Comparison of ENCODE assay signal across 11 cellular contexts in genomic region chr14:22839159-22839779, GRCh38. TPM values are rescaled to one million over a fixed set of nuclear protein-coding genes. Genes with fewer than 3 reads are reported as not detected.
DNase-seq lines count a peak whose midpoint lies in the region; ATAC-seq and TF ChIP-seq lines count a peak whose summit lies in the region.
"Had no signal": no experiment of that assay in that cellular context is flagged by ENCODE, and none has a peak within 500 bp of the region (broad histone marks: within the 10 kb centered on the region; RNA-seq: fewer than 3 reads in every experiment).

No MANE protein-coding gene starts in this region.

- no peaks in the 10 kb centered on the region for H3K27me3 ChIP-seq in naive thymus-derived CD4-positive, alpha-beta T cell (ENCODE audit: control insufficient read depth in 2 of 2, insufficient read depth in 2 of 2, low read length in 2 of 2)
- H3K27me3 ChIP-seq in vagina: no peaks in the 10 kb centered on the region

- peak overlapping the region; percentile 75 for H3K4me3 ChIP-seq in epithelial cell of proximal tubule (ENCODE audit: low read depth, low read length)
- no peak overlapping the region for H3K4me3 ChIP-seq in naive thymus-derived CD4-positive, alpha-beta T cell (ENCODE audit: low read length)
- peak overlapping the region; percentile 77 to 96 for H3K4me3 ChIP-seq in vagina

- TF ChIP-seq POLR2A in vagina (IDR thresholded peaks at IDR 0.05): no peak

- DNase-seq in natural killer cell treated with Interleukin-12 subunit alpha and Interleukin-12 subunit beta and Interleukin-15 and Interleukin-18, amount 100 ng/mL, for 72 hours (ENCODE audit: low spot score): no peak
- no peak for DNase-seq in natural killer cell
- no peak for DNase-seq in epithelial cell of proximal tubule (ENCODE audit: low read depth)
- DNase-seq in naive thymus-derived CD4-positive, alpha-beta T cell: no peak
- no peak for DNase-seq in vagina (ENCODE audit: extremely low spot score in 2 of 2)
- no peak for DNase-seq in activated T-cell treated with anti-CD3 and anti-CD28 coated beads, Interleukin-2, amount 50 U/mL, for 24 hours
- DNase-seq in AG08395 (ENCODE audit: low spot score): no peak
- no peak for DNase-seq in anterior cingulate cortex (lab: John Stamatoyannopoulos, UW)
- DNase-seq: activated CD4-positive, alpha-beta T cell treated with anti-CD3 and anti-CD28 coated beads, Interleukin-2, amount 50 U/mL, for 4 hours; CD8-positive, alpha-beta memory T cell; stimulated activated naive CD8-positive, alpha-beta T cell treated with anti-CD3 and anti-CD28 coated beads, Interleukin-15, amount 100 ng/mL, for 72 hours had no signal

- peak overlapping the region; percentile 10 for H3K4me3 Mint-ChIP-seq in natural killer cell treated with Interleukin-12 subunit alpha and Interleukin-12 subunit beta and Interleukin-15 and Interleukin-18, amount 100 ng/mL, for 72 hours
- H3K4me3 Mint-ChIP-seq in natural killer cell: no peak overlapping the region
- H3K4me3 Mint-ChIP-seq in naive thymus-derived CD4-positive, alpha-beta T cell: peak overlapping the region in 6 of 10 donors; percentile 1 to 90 (median 40)
- no peak overlapping the region for H3K4me3 Mint-ChIP-seq in activated T-cell treated with anti-CD3 and anti-CD28 coated beads, Interleukin-2, amount 50 U/mL, for 24 hours
- H3K4me3 Mint-ChIP-seq: CD8-positive, alpha-beta memory T cell had no signal

- peaks cover 11 to 12% of the 10 kb centered on the region in 2 donors for H3K4me1 Mint-ChIP-seq in natural killer cell treated with Interleukin-12 subunit alpha and Interleukin-12 subunit beta and Interleukin-15 and Interleukin-18, amount 100 ng/mL, for 72 hours (ENCODE audit: low read depth in 2 of 2)
- H3K4me1 Mint-ChIP-seq in natural killer cell: peaks cover 7 to 18% of the 10 kb centered on the region in 2 donors
- H3K4me1 Mint-ChIP-seq in naive thymus-derived CD4-positive, alpha-beta T cell: peaks cover 5 to 29% (median 17%) of the 10 kb centered on the region in 7 donors
- peaks cover 14% of the 10 kb centered on the region for H3K4me1 Mint-ChIP-seq in activated T-cell treated with anti-CD3 and anti-CD28 coated beads, Interleukin-2, amount 50 U/mL, for 24 hours (ENCODE audit: low read depth)

- CTCF ChIA-PET in naive thymus-derived CD4-positive, alpha-beta T cell (lab: Charles Lee): interaction anchor here (0.5 to 2.1 kb wide), 7 partner anchors 9 to 61 kb away, joined by 3 to 6 read pairs (median 4); no protein-coding TSS in a partner anchor

- peaks cover 0 to 13% of the 10 kb centered on the region in 2 donors for H3K4me1 ChIP-seq in naive thymus-derived CD4-positive, alpha-beta T cell (ENCODE audit: control insufficient read depth in 2 of 2, insufficient read depth in 2 of 2, low read length in 2 of 2)
- H3K4me1 ChIP-seq in vagina: peaks cover 70% of the 10 kb centered on the region

- peaks cover 8% of the 10 kb centered on the region for H3K36me3 Mint-ChIP-seq in natural killer cell treated with Interleukin-12 subunit alpha and Interleukin-12 subunit beta and Interleukin-15 and Interleukin-18, amount 100 ng/mL, for 72 hours
- no peaks in the 10 kb centered on the region for H3K36me3 Mint-ChIP-seq in natural killer cell
- H3K36me3 Mint-ChIP-seq in naive thymus-derived CD4-positive, alpha-beta T cell: peaks cover 0 to 16% (median 0%) of the 10 kb centered on the region in 5 donors
- peaks cover 21% of the 10 kb centered on the region for H3K36me3 Mint-ChIP-seq in activated T-cell treated with anti-CD3 and anti-CD28 coated beads, Interleukin-2, amount 50 U/mL, for 24 hours (ENCODE audit: low read depth)

- peak overlapping the region; percentile 18 to 20 for H3K27ac Mint-ChIP-seq in natural killer cell treated with Interleukin-12 subunit alpha and Interleukin-12 subunit beta and Interleukin-15 and Interleukin-18, amount 100 ng/mL, for 72 hours
- no peak overlapping the region for H3K27ac Mint-ChIP-seq in natural killer cell
- H3K27ac Mint-ChIP-seq in naive thymus-derived CD4-positive, alpha-beta T cell: peak overlapping the region in 2 of 9 donors; percentile 51 to 53
- H3K27ac Mint-ChIP-seq in activated T-cell treated with anti-CD3 and anti-CD28 coated beads, Interleukin-2, amount 50 U/mL, for 24 hours: no peak overlapping the region
- H3K27ac Mint-ChIP-seq: stimulated activated naive CD8-positive, alpha-beta T cell treated with anti-CD3 and anti-CD28 coated beads, Interleukin-15, amount 100 ng/mL, for 72 hours had no signal

- TF ChIP-seq CTCF in natural killer cell (IDR thresholded peaks at IDR 0.05): no peak
- no peak for TF ChIP-seq CTCF in epithelial cell of proximal tubule (conservative IDR thresholded peaks at IDR 0.05; ENCODE audit: low read depth, low read length)
- TF ChIP-seq CTCF in vagina (IDR thresholded peaks at IDR 0.05): no peak

- POLR2A ChIA-PET in naive thymus-derived CD4-positive, alpha-beta T cell (lab: Charles Lee): interaction anchor here (0.9 to 1.5 kb wide), 2 partner anchors 9 to 27 kb away, joined by 3 to 9 read pairs; no protein-coding TSS in a partner anchor

- H3K27me3 Mint-ChIP-seq in natural killer cell treated with Interleukin-12 subunit alpha and Interleukin-12 subunit beta and Interleukin-15 and Interleukin-18, amount 100 ng/mL, for 72 hours: peaks cover 19 to 25% of the 10 kb centered on the region in 2 donors
- H3K27me3 Mint-ChIP-seq in natural killer cell (ENCODE audit: low read depth in 2 of 2): peaks cover 28 to 31% of the 10 kb centered on the region in 2 donors
- H3K27me3 Mint-ChIP-seq in naive thymus-derived CD4-positive, alpha-beta T cell: peaks cover 0 to 33% (median 9%) of the 10 kb centered on the region in 5 donors
- peaks cover 28% of the 10 kb centered on the region for H3K27me3 Mint-ChIP-seq in activated T-cell treated with anti-CD3 and anti-CD28 coated beads, Interleukin-2, amount 50 U/mL, for 24 hours

- ATAC-seq in natural killer cell treated with Interleukin-12 subunit alpha and Interleukin-12 subunit beta and Interleukin-15 and Interleukin-18, amount 100 ng/mL, for 72 hours: no peak
- ATAC-seq in natural killer cell: no peak
- ATAC-seq in naive thymus-derived CD4-positive, alpha-beta T cell: no peak
- ATAC-seq: stimulated activated naive CD8-positive, alpha-beta T cell treated with anti-CD3 and anti-CD28 coated beads, Interleukin-15, amount 100 ng/mL, for 72 hours had no signal

- H3K36me3 ChIP-seq in naive thymus-derived CD4-positive, alpha-beta T cell (ENCODE audit: control insufficient read depth in 2 of 3, insufficient read depth in 3 of 3, low read length in 3 of 3): peaks cover 0 to 16% (median under 1%) of the 10 kb centered on the region in 3 experiments
- peaks cover 0 to 37% of the 10 kb centered on the region in 2 donors for H3K36me3 ChIP-seq in vagina

- no peaks in the 10 kb centered on the region for H3K9me3 ChIP-seq in naive thymus-derived CD4-positive, alpha-beta T cell (ENCODE audit: control insufficient read depth in 2 of 3, low read length in 3 of 3)
- H3K9me3 ChIP-seq in vagina: no peaks in the 10 kb centered on the region

- no peak overlapping the region for H3K27ac ChIP-seq in naive thymus-derived CD4-positive, alpha-beta T cell (ENCODE audit: low read depth, low read length)
- peak overlapping the region; percentile 96 for H3K27ac ChIP-seq in vagina

- intact Hi-C loops in natural killer cell (cut with micrococcal nuclease): no loop called here
- intact Hi-C loops in naive thymus-derived CD4-positive, alpha-beta T cell (cut with micrococcal nuclease): no loop called here
- intact Hi-C loops in vagina (cut with DNase I): no loop called here

- H3K9me3 Mint-ChIP-seq in natural killer cell treated with Interleukin-12 subunit alpha and Interleukin-12 subunit beta and Interleukin-15 and Interleukin-18, amount 100 ng/mL, for 72 hours: no peaks in the 10 kb centered on the region
- no peaks in the 10 kb centered on the region for H3K9me3 Mint-ChIP-seq in natural killer cell
- H3K9me3 Mint-ChIP-seq in naive thymus-derived CD4-positive, alpha-beta T cell: no peaks in the 10 kb centered on the region
- H3K9me3 Mint-ChIP-seq in activated T-cell treated with anti-CD3 and anti-CD28 coated beads, Interleukin-2, amount 50 U/mL, for 24 hours: no peaks in the 10 kb centered on the region
- H3K9me3 Mint-ChIP-seq: stimulated activated naive CD8-positive, alpha-beta T cell treated with anti-CD3 and anti-CD28 coated beads, Interleukin-15, amount 100 ng/mL, for 72 hours had no signal

RNA-seq across cellular contexts. Expression of gene MMP14, which starts 2.9 kb away (rescaled TPM):
- 1 to 10 TPM; 3.7 to 8.0 TPM for total RNA-seq in natural killer cell treated with Interleukin-12 subunit alpha and Interleukin-12 subunit beta and Interleukin-15 and Interleukin-18, amount 100 ng/mL, for 72 hours
- total RNA-seq in natural killer cell: 1 to 10 TPM; 1.2 to 1.7 (median 1.4) TPM
- 224 and 227 TPM in 2 replicates for total RNA-seq in epithelial cell of proximal tubule
- 1 to 10 TPM; 1.8 to 6.6 (median 2.0) TPM for total RNA-seq in naive thymus-derived CD4-positive, alpha-beta T cell
- not detected for polyA plus RNA-seq in naive thymus-derived CD4-positive, alpha-beta T cell
- total RNA-seq in vagina: 187 TPM
- polyA plus RNA-seq: CD8-positive, alpha-beta memory T cell had no signal

RNA-seq across cellular contexts. Expression of gene MRPL52, which starts 9.6 kb away (rescaled TPM):
- 100 to 1,000 TPM; 116 to 134 TPM for total RNA-seq in natural killer cell treated with Interleukin-12 subunit alpha and Interleukin-12 subunit beta and Interleukin-15 and Interleukin-18, amount 100 ng/mL, for 72 hours
- 10 to 100 TPM; 40.5 to 42.0 (median 41.6) TPM for total RNA-seq in natural killer cell
- 160 and 224 TPM in 2 replicates for total RNA-seq in epithelial cell of proximal tubule
- total RNA-seq in naive thymus-derived CD4-positive, alpha-beta T cell: 100 to 1,000 TPM in 1 of 5 experiments, 10 to 100 TPM in 4; 32.9 to 118 (median 48.2) TPM
- polyA plus RNA-seq in naive thymus-derived CD4-positive, alpha-beta T cell: 100 to 1,000 TPM; 169 to 189 TPM
- 68.0 TPM for total RNA-seq in vagina

RNA-seq across cellular contexts. Expression of gene SLC7A7, which starts 24.0 kb away (rescaled TPM):
- under 1 TPM; 0.36 to 0.59 TPM for total RNA-seq in natural killer cell treated with Interleukin-12 subunit alpha and Interleukin-12 subunit beta and Interleukin-15 and Interleukin-18, amount 100 ng/mL, for 72 hours
- total RNA-seq in natural killer cell (10 to 100 TPM in 1 of 3 donors, 1 to 10 TPM in 2; 4.3 to 16.8 (median 9.6) TPM), epithelial cell of proximal tubule (3.5 and 5.6 TPM in 2 replicates), vagina (7.4 TPM)
- total RNA-seq in naive thymus-derived CD4-positive, alpha-beta T cell: 10 to 100 TPM in 1 of 5 experiments, 1 to 10 TPM in 4; 1.1 to 71.1 (median 2.7) TPM
- 1 to 10 TPM; 1.1 to 1.4 TPM for polyA plus RNA-seq in naive thymus-derived CD4-positive, alpha-beta T cell
- polyA plus RNA-seq: CD8-positive, alpha-beta memory T cell had no signal

RNA-seq across cellular contexts. Expression of gene LRP10, which starts 32.3 kb away (rescaled TPM):
- 10 to 100 TPM; 53.4 to 60.4 TPM for total RNA-seq in natural killer cell treated with Interleukin-12 subunit alpha and Interleukin-12 subunit beta and Interleukin-15 and Interleukin-18, amount 100 ng/mL, for 72 hours
- total RNA-seq in natural killer cell (100 to 1,000 TPM in 2 of 3 donors, 10 to 100 TPM in 1; 97.8 to 118 (median 102) TPM), epithelial cell of proximal tubule (82.5 and 102 TPM in 2 replicates), vagina (137 TPM)
- 10 to 100 TPM; 55.5 to 76.1 (median 72.3) TPM for total RNA-seq in naive thymus-derived CD4-positive, alpha-beta T cell
- 100 to 1,000 TPM in 1 of 2 donors, 10 to 100 TPM in 1; 68.0 to 103 TPM for polyA plus RNA-seq in naive thymus-derived CD4-positive, alpha-beta T cell

RNA-seq across cellular contexts. Expression of gene REM2, which starts 43.8 kb away (rescaled TPM):
- total RNA-seq in natural killer cell treated with Interleukin-12 subunit alpha and Interleukin-12 subunit beta and Interleukin-15 and Interleukin-18, amount 100 ng/mL, for 72 hours: under 1 TPM in 1 of 2 donors, not detected in 1; 0.43 TPM
- total RNA-seq in natural killer cell: 1 to 10 TPM; 4.0 to 8.1 (median 7.9) TPM
- total RNA-seq in epithelial cell of proximal tubule: 0.17 and 0.80 TPM in 2 replicates
- total RNA-seq in naive thymus-derived CD4-positive, alpha-beta T cell: 1 to 10 TPM in 4 of 5 experiments, under 1 TPM in 1; 0.97 to 8.6 (median 5.4) TPM
- 1 to 10 TPM in 1 of 2 donors, under 1 TPM in 1; 0.58 to 1.4 TPM for polyA plus RNA-seq in naive thymus-derived CD4-positive, alpha-beta T cell
- total RNA-seq in vagina: 3.9 TPM

Comparison
In these comparisons a context has a peak if more than half of its experiments do, and no peak if none do; other contexts are left out.
1. H3K27ac Mint-ChIP-seq: peak in natural killer cell treated with Interleukin-12 subunit alpha and Interleukin-12 subunit beta and Interleukin-15 and Interleukin-18, amount 100 ng/mL, for 72 hours (2 of 2); none in natural killer cell (0 of 2) and activated T-cell treated with anti-CD3 and anti-CD28 coated beads, Interleukin-2, amount 50 U/mL, for 24 hours (single experiment).
2. H3K4me3 Mint-ChIP-seq: peak in natural killer cell treated with Interleukin-12 subunit alpha and Interleukin-12 subunit beta and Interleukin-15 and Interleukin-18, amount 100 ng/mL, for 72 hours (single experiment) and naive thymus-derived CD4-positive, alpha-beta T cell (6 of 10); none in natural killer cell (single experiment) and activated T-cell treated with anti-CD3 and anti-CD28 coated beads, Interleukin-2, amount 50 U/mL, for 24 hours (single experiment).
3. RNA of gene MMP14, which starts 2.9 kb away (total RNA-seq): 224 to 227 TPM in epithelial cell of proximal tubule and 187 TPM in vagina (single experiment); 3.7 to 8.0 TPM in natural killer cell treated with Interleukin-12 subunit alpha and Interleukin-12 subunit beta and Interleukin-15 and Interleukin-18, amount 100 ng/mL, for 72 hours, 1.8 to 6.6 TPM in naive thymus-derived CD4-positive, alpha-beta T cell and 1.2 to 1.7 TPM in natural killer cell; every median in the first group is over 10 times any median in the second.